In genomic region chr3:115830764-115831395, GRCh38 we compare ENCODE assay signal across 13 cellular contexts.
"Had no signal": no experiment of that assay in that cellular context is flagged by ENCODE, and none has a peak within 500 bp of the region (broad histone marks: within the 10 kb centered on the region; RNA-seq: fewer than 3 reads in every experiment).

No MANE protein-coding gene starts in this region.

- H3K36me3 ChIP-seq: esophagus muscularis mucosa, gastroesophageal sphincter, neutrophil, stomach, thoracic aorta had no signal

- H3K36me3 Mint-ChIP-seq: activated naive CD4-positive, alpha-beta T cell treated with anti-CD3 and anti-CD28 coated beads, Interleukin-2, amount 50 U/mL, for 72 hours; mesothelial cell of epicardium had no signal

- ATAC-seq: activated naive CD4-positive, alpha-beta T cell treated with anti-CD3 and anti-CD28 coated beads, Interleukin-2, amount 50 U/mL, for 72 hours; gastroesophageal sphincter had no signal

- H3K27ac Mint-ChIP-seq: activated naive CD4-positive, alpha-beta T cell treated with anti-CD3 and anti-CD28 coated beads, Interleukin-2, amount 50 U/mL, for 72 hours; mesothelial cell of epicardium; T-helper 1 cell treated with Interleukin-12 subunit alpha and Interleukin-12 subunit beta and Interleukin-4 antibody, amounts not matched to agents 30 μg/mL and 1 μg/mL, for 36 hours had no signal

- DNase-seq: activated CD4-positive, alpha-beta T cell treated with anti-CD3 and anti-CD28 coated beads, Interleukin-2, amount 50 U/mL, for 1 hour; activated effector memory CD4-positive, alpha-beta T cell treated with Interleukin-2 at 50 U/mL for 16 hours; amygdala; dorsolateral prefrontal cortex; stimulated activated CD4-positive, alpha-beta T cell treated with anti-CD3 and anti-CD28 coated beads, Interleukin-4, amount 100 ng/mL, for 4 hours; stomach had no signal

- H3K9me3 ChIP-seq: esophagus muscularis mucosa, gastroesophageal sphincter, neutrophil, stomach, thoracic aorta had no signal

- H3K27me3 ChIP-seq: dorsolateral prefrontal cortex, esophagus muscularis mucosa, gastroesophageal sphincter, neutrophil, stomach had no signal

- H3K4me1 ChIP-seq: stomach had no signal

- H3K9me3 Mint-ChIP-seq: activated naive CD4-positive, alpha-beta T cell treated with anti-CD3 and anti-CD28 coated beads, Interleukin-2, amount 50 U/mL, for 72 hours; mesothelial cell of epicardium; T-helper 1 cell treated with Interleukin-12 subunit alpha and Interleukin-12 subunit beta and Interleukin-4 antibody, amounts not matched to agents 30 μg/mL and 1 μg/mL, for 36 hours had no signal

- H3K4me3 ChIP-seq: dorsolateral prefrontal cortex, esophagus muscularis mucosa, gastroesophageal sphincter, stomach, thoracic aorta had no signal

- H3K4me3 Mint-ChIP-seq: mesothelial cell of epicardium; T-helper 1 cell treated with Interleukin-12 subunit alpha and Interleukin-12 subunit beta and Interleukin-4 antibody, amounts not matched to agents 30 μg/mL and 1 μg/mL, for 36 hours had no signal
